ENCODE assay signal across 1 cellular context in genomic region chr12:111427417-111428074, GRCh38.
TF ChIP-seq lines count a peak whose summit lies in the region.

No MANE protein-coding gene starts in this region.

TF ChIP-seq in HepG2, 621 proteins besides CTCF, POLR2A, EP300 and RAD21:
- TF ChIP-seq RORA (CRISPR knock-in tag; IDR thresholded peaks at IDR 0.05): no peak
- peak; percentile 77 for TF ChIP-seq ZNF629 (CRISPR knock-in tag; conservative IDR thresholded peaks at IDR 0.05)
TF ChIP-seq in HepG2: peak in this region for 1.
